In the genomic region with DNA sequence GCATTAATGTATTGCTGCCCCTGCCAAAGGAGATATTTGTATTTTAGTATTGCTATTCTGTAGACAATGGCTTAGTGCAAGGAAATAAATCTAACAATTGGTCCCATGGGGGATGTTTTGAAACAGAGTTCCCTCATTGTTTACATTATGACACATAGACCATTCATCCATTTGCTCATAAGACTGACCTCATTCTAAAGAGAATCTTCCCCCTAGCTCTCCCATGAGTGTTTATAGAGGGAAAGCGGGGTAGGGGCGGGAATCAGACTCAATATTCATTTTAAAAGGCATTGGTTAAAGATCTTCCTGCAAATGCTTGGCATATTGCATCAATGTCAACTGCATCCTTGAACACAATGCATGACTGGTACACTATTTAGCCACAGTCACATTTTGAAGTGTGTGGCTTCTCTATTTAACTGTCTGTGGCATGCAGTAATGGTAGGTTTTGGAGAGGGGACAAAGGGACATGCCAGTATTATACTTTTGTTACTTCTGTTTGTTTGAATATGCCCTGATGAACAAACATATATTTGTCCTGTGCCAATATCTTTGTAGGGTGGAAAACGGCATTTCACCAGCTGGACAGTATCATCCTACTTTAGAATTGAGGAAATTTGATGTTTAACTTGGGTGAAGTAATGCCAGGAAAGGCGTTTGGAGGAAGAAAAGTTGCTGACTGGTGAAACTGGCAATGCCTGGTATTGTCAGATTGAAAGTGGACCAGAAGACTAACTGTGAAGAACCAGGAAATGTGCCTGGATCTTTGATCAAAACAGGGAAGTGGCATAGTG, we compare ENCODE assay signal across 12 cellular contexts.
DNase-seq lines count a peak whose midpoint lies in the region; ATAC-seq, FAIRE-seq and TF ChIP-seq lines count a peak whose summit lies in the region.
"Had no signal": no experiment of that assay in that cellular context is flagged by ENCODE, and none has a peak within 500 bp of the region (broad histone marks: within the 10 kb centered on the region; RNA-seq: fewer than 3 reads in every experiment).

No MANE protein-coding gene starts in this region.

- no peak for TF ChIP-seq POLR2A in prostate gland (IDR thresholded peaks at IDR 0.05)

- H3K27me3 Mint-ChIP-seq in type B pancreatic cell (no peaks in the 10 kb centered on the region), natural killer cell (ENCODE audit: low read depth in 2 of 2) (peaks cover 15 to 43% of the 10 kb centered on the region in 2 donors)
- H3K27me3 Mint-ChIP-seq in activated CD4-positive, alpha-beta memory T cell treated with anti-CD3 and anti-CD28 coated beads for 36 hours, result peaks cover 8% of the 10 kb centered on the region

- CTCF ChIA-PET in activated CD4-positive, alpha-beta memory T cell treated with anti-CD3 and anti-CD28 coated beads for 36 hours (lab: Charles Lee), result no interaction called here

- no peaks in the 10 kb centered on the region for H3K27me3 ChIP-seq in prostate gland (replicated peaks; ENCODE audit: insufficient read depth)

- H3K27ac Mint-ChIP-seq in type B pancreatic cell, result peak overlapping the region; percentile 16
- H3K27ac Mint-ChIP-seq in activated CD4-positive, alpha-beta memory T cell treated with anti-CD3 and anti-CD28 coated beads for 36 hours, result no peak overlapping the region
- H3K27ac Mint-ChIP-seq in natural killer cell, result no peak overlapping the region
- H3K27ac Mint-ChIP-seq: effector memory CD8-positive, alpha-beta T cell had no signal

- no peaks in the 10 kb centered on the region for H3K4me1 ChIP-seq in prostate gland (replicated peaks)

- DNase-seq in NCI-H510A treated with DMSO at 0.1 percent for 48 hours (lab: John Stamatoyannopoulos, UW) (peak; percentile 15), NCI-H510A (lab: John Stamatoyannopoulos, UW) (no peak), RCC 7860 (ENCODE audit: low spot score) (peak; percentile 87), fibroblast of mammary gland (ENCODE audit: low read depth) (peak; percentile 97), type B pancreatic cell (ENCODE audit: extremely low spot score, unreplicated experiment) (no peak), prostate gland (ENCODE audit: low spot score) (no peak), natural killer cell (no peak)
- no peak for DNase-seq in activated CD4-positive, alpha-beta memory T cell treated with anti-CD3 and anti-CD28 coated beads for 36 hours
- DNase-seq: effector memory CD8-positive, alpha-beta T cell; KG1 had no signal

- no peaks in the 10 kb centered on the region for H3K9me3 Mint-ChIP-seq in type B pancreatic cell
- no peaks in the 10 kb centered on the region for H3K9me3 Mint-ChIP-seq in activated CD4-positive, alpha-beta memory T cell treated with anti-CD3 and anti-CD28 coated beads for 36 hours
- no peaks in the 10 kb centered on the region for H3K9me3 Mint-ChIP-seq in natural killer cell
- H3K9me3 Mint-ChIP-seq: effector memory CD8-positive, alpha-beta T cell had no signal

- FAIRE-seq in RCC 7860 (lab: Jason Lieb, UNC), result peak; percentile 89
- FAIRE-seq: GM18507 had no signal

- 48% methylated on average over 4 of the region's 4 CpGs for WGBS in prostate gland

- H3K4me1 Mint-ChIP-seq in type B pancreatic cell (ENCODE audit: unreplicated experiment), result peaks cover 21% of the 10 kb centered on the region
- H3K4me1 Mint-ChIP-seq in activated CD4-positive, alpha-beta memory T cell treated with anti-CD3 and anti-CD28 coated beads for 36 hours (ENCODE audit: low read depth), result no peaks in the 10 kb centered on the region
- no peaks in the 10 kb centered on the region for H3K4me1 Mint-ChIP-seq in natural killer cell

- no peaks in the 10 kb centered on the region for H3K36me3 ChIP-seq in prostate gland
- H3K36me3 ChIP-seq: thoracic aorta had no signal

- no peak for ATAC-seq in natural killer cell
- ATAC-seq: effector memory CD8-positive, alpha-beta T cell had no signal

- H3K4me3 Mint-ChIP-seq in type B pancreatic cell, result no peak overlapping the region
- no peak overlapping the region for H3K4me3 Mint-ChIP-seq in activated CD4-positive, alpha-beta memory T cell treated with anti-CD3 and anti-CD28 coated beads for 36 hours
- no peak overlapping the region for H3K4me3 Mint-ChIP-seq in natural killer cell
- H3K4me3 Mint-ChIP-seq: effector memory CD8-positive, alpha-beta T cell had no signal

- TF ChIP-seq CTCF in fibroblast of mammary gland (conservative IDR thresholded peaks at IDR 0.05; ENCODE audit: control insufficient read depth, insufficient read depth, low read depth, low read length), result no peak
- no peak for TF ChIP-seq CTCF in type B pancreatic cell (conservative IDR thresholded peaks at IDR 0.05)
- no peak for TF ChIP-seq CTCF in prostate gland (IDR thresholded peaks at IDR 0.05)
- TF ChIP-seq CTCF in natural killer cell (IDR thresholded peaks at IDR 0.05), result no peak

- no peak overlapping the region for H3K27ac ChIP-seq in prostate gland
- H3K27ac ChIP-seq: thoracic aorta had no signal

- H3K9me3 ChIP-seq in prostate gland, result no peaks in the 10 kb centered on the region
- H3K9me3 ChIP-seq: thoracic aorta had no signal

- no peaks in the 10 kb centered on the region for H3K36me3 Mint-ChIP-seq in type B pancreatic cell
- H3K36me3 Mint-ChIP-seq in activated CD4-positive, alpha-beta memory T cell treated with anti-CD3 and anti-CD28 coated beads for 36 hours, result no peaks in the 10 kb centered on the region
- no peaks in the 10 kb centered on the region for H3K36me3 Mint-ChIP-seq in natural killer cell

- H3K4me3 ChIP-seq in fibroblast of mammary gland (ENCODE audit: control insufficient read depth, low read depth, low read length) (no peak overlapping the region), prostate gland (no peak overlapping the region)
- H3K4me3 ChIP-seq: thoracic aorta had no signal

- POLR2A ChIA-PET in activated CD4-positive, alpha-beta memory T cell treated with anti-CD3 and anti-CD28 coated beads for 36 hours (lab: Charles Lee), result no interaction called here

- intact Hi-C loops in activated CD4-positive, alpha-beta memory T cell treated with anti-CD3 and anti-CD28 coated beads for 36 hours (cut with micrococcal nuclease), result no loop called here
- intact Hi-C loops in prostate gland (cut with DNase I) (no loop called here), natural killer cell (cut with micrococcal nuclease) (no loop called here)

Comparison
In these comparisons a context has a peak if more than half of its experiments do, and no peak if none do; other contexts are left out.
1. DNase-seq: peak in NCI-H510A treated with DMSO at 0.1 percent for 48 hours (single experiment), RCC 7860 (single experiment) and fibroblast of mammary gland (single experiment); none in NCI-H510A (single experiment), type B pancreatic cell (single experiment), activated CD4-positive, alpha-beta memory T cell treated with anti-CD3 and anti-CD28 coated beads for 36 hours (single experiment), prostate gland (single experiment) and natural killer cell (single experiment).